ENCODE assay signal across 1 cellular context in genomic region chr6:113352029-113352801, GRCh38.
TF ChIP-seq lines count a peak whose summit lies in the region.

No MANE protein-coding gene starts in this region.

TF ChIP-seq in HepG2, 621 proteins besides CTCF, POLR2A, EP300 and RAD21 (continued from another document and continues in another):
- no peak for TF ChIP-seq ZBTB49 (CRISPR knock-in tag; IDR thresholded peaks at IDR 0.05; ENCODE audit: borderline replicate concordance)
- TF ChIP-seq MAZ (IDR thresholded peaks at IDR 0.05; ENCODE audit: borderline replicate concordance, low read depth, low read length): no peak
- TF ChIP-seq MAZ (CRISPR knock-in tag; IDR thresholded peaks at IDR 0.05; ENCODE audit: low read depth): no peak
- TF ChIP-seq GFI1 (CRISPR knock-in tag; IDR thresholded peaks at IDR 0.05; ENCODE audit: borderline replicate concordance): peak; percentile 95
- TF ChIP-seq SIX4 (CRISPR knock-in tag; IDR thresholded peaks at IDR 0.05): peak; percentile 93
- no peak for TF ChIP-seq ZNF567 (CRISPR knock-in tag; IDR thresholded peaks at IDR 0.05; ENCODE audit: borderline replicate concordance)
- TF ChIP-seq ZNF383 (CRISPR knock-in tag; IDR thresholded peaks at IDR 0.05; ENCODE audit: borderline replicate concordance): peak; percentile 41; the same call in 1 of the 2 replicates
- TF ChIP-seq DPF2 (CRISPR knock-in tag; IDR thresholded peaks at IDR 0.05; ENCODE audit: borderline replicate concordance, low read depth): peak; percentile 99
- peak; percentile 100 for TF ChIP-seq NR2F2 (IDR thresholded peaks at IDR 0.05; ENCODE audit: borderline replicate concordance, low read depth)
- TF ChIP-seq, protein P1, sequence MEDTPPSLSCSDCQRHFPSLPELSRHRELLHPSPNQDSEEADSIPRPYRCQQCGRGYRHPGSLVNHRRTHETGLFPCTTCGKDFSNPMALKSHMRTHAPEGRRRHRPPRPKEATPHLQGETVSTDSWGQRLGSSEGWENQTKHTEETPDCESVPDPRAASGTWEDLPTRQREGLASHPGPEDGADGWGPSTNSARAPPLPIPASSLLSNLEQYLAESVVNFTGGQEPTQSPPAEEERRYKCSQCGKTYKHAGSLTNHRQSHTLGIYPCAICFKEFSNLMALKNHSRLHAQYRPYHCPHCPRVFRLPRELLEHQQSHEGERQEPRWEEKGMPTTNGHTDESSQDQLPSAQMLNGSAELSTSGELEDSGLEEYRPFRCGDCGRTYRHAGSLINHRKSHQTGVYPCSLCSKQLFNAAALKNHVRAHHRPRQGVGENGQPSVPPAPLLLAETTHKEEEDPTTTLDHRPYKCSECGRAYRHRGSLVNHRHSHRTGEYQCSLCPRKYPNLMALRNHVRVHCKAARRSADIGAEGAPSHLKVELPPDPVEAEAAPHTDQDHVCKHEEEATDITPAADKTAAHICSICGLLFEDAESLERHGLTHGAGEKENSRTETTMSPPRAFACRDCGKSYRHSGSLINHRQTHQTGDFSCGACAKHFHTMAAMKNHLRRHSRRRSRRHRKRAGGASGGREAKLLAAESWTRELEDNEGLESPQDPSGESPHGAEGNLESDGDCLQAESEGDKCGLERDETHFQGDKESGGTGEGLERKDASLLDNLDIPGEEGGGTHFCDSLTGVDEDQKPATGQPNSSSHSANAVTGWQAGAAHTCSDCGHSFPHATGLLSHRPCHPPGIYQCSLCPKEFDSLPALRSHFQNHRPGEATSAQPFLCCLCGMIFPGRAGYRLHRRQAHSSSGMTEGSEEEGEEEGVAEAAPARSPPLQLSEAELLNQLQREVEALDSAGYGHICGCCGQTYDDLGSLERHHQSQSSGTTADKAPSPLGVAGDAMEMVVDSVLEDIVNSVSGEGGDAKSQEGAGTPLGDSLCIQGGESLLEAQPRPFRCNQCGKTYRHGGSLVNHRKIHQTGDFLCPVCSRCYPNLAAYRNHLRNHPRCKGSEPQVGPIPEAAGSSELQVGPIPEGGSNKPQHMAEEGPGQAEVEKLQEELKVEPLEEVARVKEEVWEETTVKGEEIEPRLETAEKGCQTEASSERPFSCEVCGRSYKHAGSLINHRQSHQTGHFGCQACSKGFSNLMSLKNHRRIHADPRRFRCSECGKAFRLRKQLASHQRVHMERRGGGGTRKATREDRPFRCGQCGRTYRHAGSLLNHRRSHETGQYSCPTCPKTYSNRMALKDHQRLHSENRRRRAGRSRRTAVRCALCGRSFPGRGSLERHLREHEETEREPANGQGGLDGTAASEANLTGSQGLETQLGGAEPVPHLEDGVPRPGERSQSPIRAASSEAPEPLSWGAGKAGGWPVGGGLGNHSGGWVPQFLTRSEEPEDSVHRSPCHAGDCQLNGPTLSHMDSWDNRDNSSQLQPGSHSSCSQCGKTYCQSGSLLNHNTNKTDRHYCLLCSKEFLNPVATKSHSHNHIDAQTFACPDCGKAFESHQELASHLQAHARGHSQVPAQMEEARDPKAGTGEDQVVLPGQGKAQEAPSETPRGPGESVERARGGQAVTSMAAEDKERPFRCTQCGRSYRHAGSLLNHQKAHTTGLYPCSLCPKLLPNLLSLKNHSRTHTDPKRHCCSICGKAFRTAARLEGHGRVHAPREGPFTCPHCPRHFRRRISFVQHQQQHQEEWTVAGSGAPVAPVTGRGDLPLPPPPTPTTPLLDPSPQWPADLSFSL (CRISPR knock-in tag; IDR thresholded peaks at IDR 0.05): 0 out of 2 replicates have a peak, but pooled peaks have one; percentile 21
- no peak for TF ChIP-seq SPEN (CRISPR knock-in tag; IDR thresholded peaks at IDR 0.05; ENCODE audit: low read depth)
- TF ChIP-seq, protein P2, sequence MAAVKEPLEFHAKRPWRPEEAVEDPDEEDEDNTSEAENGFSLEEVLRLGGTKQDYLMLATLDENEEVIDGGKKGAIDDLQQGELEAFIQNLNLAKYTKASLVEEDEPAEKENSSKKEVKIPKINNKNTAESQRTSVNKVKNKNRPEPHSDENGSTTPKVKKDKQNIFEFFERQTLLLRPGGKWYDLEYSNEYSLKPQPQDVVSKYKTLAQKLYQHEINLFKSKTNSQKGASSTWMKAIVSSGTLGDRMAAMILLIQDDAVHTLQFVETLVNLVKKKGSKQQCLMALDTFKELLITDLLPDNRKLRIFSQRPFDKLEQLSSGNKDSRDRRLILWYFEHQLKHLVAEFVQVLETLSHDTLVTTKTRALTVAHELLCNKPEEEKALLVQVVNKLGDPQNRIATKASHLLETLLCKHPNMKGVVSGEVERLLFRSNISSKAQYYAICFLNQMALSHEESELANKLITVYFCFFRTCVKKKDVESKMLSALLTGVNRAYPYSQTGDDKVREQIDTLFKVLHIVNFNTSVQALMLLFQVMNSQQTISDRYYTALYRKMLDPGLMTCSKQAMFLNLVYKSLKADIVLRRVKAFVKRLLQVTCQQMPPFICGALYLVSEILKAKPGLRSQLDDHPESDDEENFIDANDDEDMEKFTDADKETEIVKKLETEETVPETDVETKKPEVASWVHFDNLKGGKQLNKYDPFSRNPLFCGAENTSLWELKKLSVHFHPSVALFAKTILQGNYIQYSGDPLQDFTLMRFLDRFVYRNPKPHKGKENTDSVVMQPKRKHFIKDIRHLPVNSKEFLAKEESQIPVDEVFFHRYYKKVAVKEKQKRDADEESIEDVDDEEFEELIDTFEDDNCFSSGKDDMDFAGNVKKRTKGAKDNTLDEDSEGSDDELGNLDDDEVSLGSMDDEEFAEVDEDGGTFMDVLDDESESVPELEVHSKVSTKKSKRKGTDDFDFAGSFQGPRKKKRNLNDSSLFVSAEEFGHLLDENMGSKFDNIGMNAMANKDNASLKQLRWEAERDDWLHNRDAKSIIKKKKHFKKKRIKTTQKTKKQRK (IDR thresholded peaks at IDR 0.05; ENCODE audit: low read length): no peak
- no peak for TF ChIP-seq ZC3H4 (CRISPR knock-in tag; IDR thresholded peaks at IDR 0.05; ENCODE audit: borderline replicate concordance)
- no peak for TF ChIP-seq ZNF558 (CRISPR knock-in tag; IDR thresholded peaks at IDR 0.05; ENCODE audit: borderline replicate concordance)
- peak; percentile 98 for TF ChIP-seq MBD4 (IDR thresholded peaks at IDR 0.05; ENCODE audit: borderline replicate concordance, low read length)
- TF ChIP-seq ZNF768 (CRISPR knock-in tag; IDR thresholded peaks at IDR 0.05): no peak
- peak; percentile 85 for TF ChIP-seq CCAR2 (optimal IDR thresholded peaks at IDR 0.05; ENCODE audit: low read depth, low read length)
- TF ChIP-seq, protein P3, sequence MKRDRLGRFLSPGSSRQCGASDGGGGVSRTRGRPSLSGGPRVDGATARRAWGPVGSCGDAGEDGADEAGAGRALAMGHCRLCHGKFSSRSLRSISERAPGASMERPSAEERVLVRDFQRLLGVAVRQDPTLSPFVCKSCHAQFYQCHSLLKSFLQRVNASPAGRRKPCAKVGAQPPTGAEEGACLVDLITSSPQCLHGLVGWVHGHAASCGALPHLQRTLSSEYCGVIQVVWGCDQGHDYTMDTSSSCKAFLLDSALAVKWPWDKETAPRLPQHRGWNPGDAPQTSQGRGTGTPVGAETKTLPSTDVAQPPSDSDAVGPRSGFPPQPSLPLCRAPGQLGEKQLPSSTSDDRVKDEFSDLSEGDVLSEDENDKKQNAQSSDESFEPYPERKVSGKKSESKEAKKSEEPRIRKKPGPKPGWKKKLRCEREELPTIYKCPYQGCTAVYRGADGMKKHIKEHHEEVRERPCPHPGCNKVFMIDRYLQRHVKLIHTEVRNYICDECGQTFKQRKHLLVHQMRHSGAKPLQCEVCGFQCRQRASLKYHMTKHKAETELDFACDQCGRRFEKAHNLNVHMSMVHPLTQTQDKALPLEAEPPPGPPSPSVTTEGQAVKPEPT (CRISPR knock-in tag; IDR thresholded peaks at IDR 0.05; ENCODE audit: low read depth): no peak
- TF ChIP-seq POGZ (CRISPR knock-in tag; IDR thresholded peaks at IDR 0.05): peak; percentile 97
- no peak for TF ChIP-seq ZNF24 (IDR thresholded peaks at IDR 0.05)
- TF ChIP-seq CBX2 (IDR thresholded peaks at IDR 0.05; ENCODE audit: low read depth, low read length): no peak
- no peak for TF ChIP-seq CBX2 (CRISPR knock-in tag; IDR thresholded peaks at IDR 0.05; ENCODE audit: low read depth)
- TF ChIP-seq ZBTB1 (CRISPR knock-in tag; IDR thresholded peaks at IDR 0.05; ENCODE audit: borderline replicate concordance): no peak
- peak; percentile 97 for TF ChIP-seq TCF7 (IDR thresholded peaks at IDR 0.05; ENCODE audit: low read depth)
- peak; percentile 89 for TF ChIP-seq IKZF5 (CRISPR knock-in tag; IDR thresholded peaks at IDR 0.05)
- no peak for TF ChIP-seq RNF219 (CRISPR knock-in tag; IDR thresholded peaks at IDR 0.05)
- peak; percentile 91 for TF ChIP-seq HHEX (CRISPR knock-in tag; IDR thresholded peaks at IDR 0.05)
- TF ChIP-seq ZNF20 (CRISPR knock-in tag; IDR thresholded peaks at IDR 0.05): no peak
- TF ChIP-seq, protein P4, sequence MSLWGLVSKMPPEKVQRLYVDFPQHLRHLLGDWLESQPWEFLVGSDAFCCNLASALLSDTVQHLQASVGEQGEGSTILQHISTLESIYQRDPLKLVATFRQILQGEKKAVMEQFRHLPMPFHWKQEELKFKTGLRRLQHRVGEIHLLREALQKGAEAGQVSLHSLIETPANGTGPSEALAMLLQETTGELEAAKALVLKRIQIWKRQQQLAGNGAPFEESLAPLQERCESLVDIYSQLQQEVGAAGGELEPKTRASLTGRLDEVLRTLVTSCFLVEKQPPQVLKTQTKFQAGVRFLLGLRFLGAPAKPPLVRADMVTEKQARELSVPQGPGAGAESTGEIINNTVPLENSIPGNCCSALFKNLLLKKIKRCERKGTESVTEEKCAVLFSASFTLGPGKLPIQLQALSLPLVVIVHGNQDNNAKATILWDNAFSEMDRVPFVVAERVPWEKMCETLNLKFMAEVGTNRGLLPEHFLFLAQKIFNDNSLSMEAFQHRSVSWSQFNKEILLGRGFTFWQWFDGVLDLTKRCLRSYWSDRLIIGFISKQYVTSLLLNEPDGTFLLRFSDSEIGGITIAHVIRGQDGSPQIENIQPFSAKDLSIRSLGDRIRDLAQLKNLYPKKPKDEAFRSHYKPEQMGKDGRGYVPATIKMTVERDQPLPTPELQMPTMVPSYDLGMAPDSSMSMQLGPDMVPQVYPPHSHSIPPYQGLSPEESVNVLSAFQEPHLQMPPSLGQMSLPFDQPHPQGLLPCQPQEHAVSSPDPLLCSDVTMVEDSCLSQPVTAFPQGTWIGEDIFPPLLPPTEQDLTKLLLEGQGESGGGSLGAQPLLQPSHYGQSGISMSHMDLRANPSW (CRISPR knock-in tag; IDR thresholded peaks at IDR 0.05; ENCODE audit: borderline replicate concordance): no peak; the same call in 1 of the 2 replicates
- peak; percentile 95 for TF ChIP-seq NFKBIZ (CRISPR knock-in tag; IDR thresholded peaks at IDR 0.05)
- TF ChIP-seq ZBTB8A (CRISPR knock-in tag; IDR thresholded peaks at IDR 0.05; ENCODE audit: borderline replicate concordance, low read depth): no peak
- TF ChIP-seq KAT8 (CRISPR knock-in tag; IDR thresholded peaks at IDR 0.05): peak; percentile 79
- peak; percentile 42; the same call in 1 of the 2 replicates for TF ChIP-seq ZNF772 (CRISPR knock-in tag; IDR thresholded peaks at IDR 0.05)
- TF ChIP-seq SMARCE1 (IDR thresholded peaks at IDR 0.05; ENCODE audit: borderline replicate concordance): no peak
- peak; percentile 56; the same call in 1 of the 2 replicates for TF ChIP-seq ZNF441 (CRISPR knock-in tag; IDR thresholded peaks at IDR 0.05; ENCODE audit: borderline replicate concordance)
- TF ChIP-seq NR2F1 (CRISPR knock-in tag; IDR thresholded peaks at IDR 0.05): peak; percentile 99 to 100
- TF ChIP-seq GLI4 (CRISPR knock-in tag; IDR thresholded peaks at IDR 0.05; ENCODE audit: borderline replicate concordance): no peak
- no peak for TF ChIP-seq TEAD2 (CRISPR knock-in tag; IDR thresholded peaks at IDR 0.05)
- no peak for TF ChIP-seq ZNF501 (CRISPR knock-in tag; IDR thresholded peaks at IDR 0.05)
- TF ChIP-seq MYC (CRISPR knock-in tag; IDR thresholded peaks at IDR 0.05; ENCODE audit: borderline replicate concordance): no peak
- TF ChIP-seq MATR3 (CRISPR knock-in tag; IDR thresholded peaks at IDR 0.05): no peak
- no peak for TF ChIP-seq ZNF282 (IDR thresholded peaks at IDR 0.05; ENCODE audit: partially characterized antibody)
- TF ChIP-seq ZSCAN30 (CRISPR knock-in tag; IDR thresholded peaks at IDR 0.05): no peak
